ENCODE assay signal across 1 cellular context in the genomic region with DNA sequence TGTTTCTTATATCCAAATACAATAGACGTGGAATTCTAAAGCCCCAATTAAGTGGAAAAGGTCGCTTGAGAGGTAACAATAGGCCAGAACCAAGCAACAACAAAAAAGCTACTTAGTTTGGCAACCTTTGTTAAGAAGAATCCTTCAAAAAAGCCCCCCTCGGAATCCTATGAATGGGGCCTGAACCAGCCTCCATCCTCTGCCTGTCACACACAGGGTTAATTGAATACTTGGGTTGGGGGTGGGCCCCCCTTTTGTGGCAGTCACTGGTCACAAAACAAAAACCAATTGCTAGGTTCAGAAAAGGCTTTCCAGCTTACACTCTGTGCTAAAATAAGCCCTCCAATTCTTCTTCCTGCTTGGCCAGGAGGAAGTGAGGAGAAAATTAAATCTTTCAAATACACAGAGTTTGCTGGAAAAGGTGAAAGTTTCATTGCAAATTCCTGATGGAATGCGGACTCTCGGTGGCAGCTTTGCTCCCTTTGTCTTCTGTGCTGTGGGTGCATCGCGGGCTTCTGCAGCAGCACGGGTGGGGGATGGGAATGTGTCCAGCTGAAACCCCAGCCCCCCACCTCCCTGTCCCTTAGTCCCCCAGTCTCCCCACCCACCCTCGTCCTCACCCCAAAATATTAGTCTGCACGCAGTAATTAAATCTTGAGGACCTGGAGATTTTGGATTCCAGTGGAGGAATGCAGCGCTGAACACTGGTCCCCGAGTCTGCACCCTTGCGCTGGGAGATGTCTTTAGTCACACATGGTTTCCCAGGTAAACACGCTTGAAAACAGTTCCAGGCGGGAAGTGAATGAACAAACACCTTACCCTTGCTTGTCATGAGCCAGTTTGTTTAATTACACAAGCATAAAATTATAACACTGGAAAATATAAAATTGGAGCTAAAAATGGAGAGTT.
TF ChIP-seq lines count a peak whose summit lies in the region.

No MANE protein-coding gene starts in this region.

TF ChIP-seq in GM23338, 12 proteins besides CTCF, POLR2A, EP300 and RAD21:
- TF ChIP-seq CREB1 (CRISPR knock-in tag; IDR thresholded peaks at IDR 0.05; ENCODE audit: low read depth) (no peak), EZH2 (IDR thresholded peaks at IDR 0.05; ENCODE audit: low read depth, unreplicated experiment) (no peak)
